In the genomic region with DNA sequence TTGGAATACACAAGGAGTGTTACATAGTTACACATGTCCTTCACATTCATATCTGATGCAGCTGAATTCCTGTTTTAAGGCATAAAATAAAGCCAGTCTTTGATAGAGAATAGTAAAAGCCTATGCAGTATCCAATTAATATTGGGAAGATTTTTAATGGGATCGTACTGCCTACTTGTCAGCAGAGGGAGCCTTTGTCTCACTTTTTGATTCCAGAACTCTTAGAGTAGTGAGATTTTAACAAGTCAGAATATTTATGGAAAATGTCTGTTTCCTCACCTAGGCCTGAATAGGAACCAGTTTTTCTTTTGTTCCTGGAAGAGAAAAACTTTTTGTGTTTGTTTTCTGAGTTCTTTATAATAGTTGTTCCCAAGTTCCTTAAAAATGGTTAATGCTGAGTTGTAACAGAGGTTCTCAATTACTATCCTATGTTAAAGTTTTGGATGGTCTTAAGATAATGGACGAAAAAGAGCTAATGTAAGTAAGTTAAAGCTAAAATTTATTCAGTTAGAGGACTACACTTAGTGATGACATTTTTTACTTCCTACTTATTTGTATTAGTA, we compare ENCODE assay signal across 8 cellular contexts.
A peak's percentile ranks its signal among the peaks of the same experiment; 100 is the strongest.
DNase-seq lines count a peak whose midpoint lies in the region; ATAC-seq and TF ChIP-seq lines count a peak whose summit lies in the region.

No MANE protein-coding gene starts in this region.

- H3K27me3 ChIP-seq in PC-3 (ENCODE audit: low read length) (no peaks in the 10 kb centered on the region), neuronal stem cell (ENCODE audit: control insufficient read depth in 3 of 3, insufficient read depth in 3 of 3, low read depth in 1 of 3, low read length in 3 of 3) (no peaks in the 10 kb centered on the region)

- no peak overlapping the region for H4K8ac ChIP-seq in neuronal stem cell (ENCODE audit: low read depth, low read length)

- H3K4me3 ChIP-seq in Jurkat, Clone E6-1 (ENCODE audit: low read length) = no peak overlapping the region
- no peak overlapping the region for H3K4me3 ChIP-seq in PC-3 (ENCODE audit: low read length)
- no peak overlapping the region for H3K4me3 ChIP-seq in epithelial cell of proximal tubule (ENCODE audit: low read depth, low read length)
- no peak overlapping the region for H3K4me3 ChIP-seq in neuronal stem cell (ENCODE audit: low read length in 2 of 2)

- H3K4me2 ChIP-seq in PC-3 (ENCODE audit: low read length) = no peak overlapping the region
- no peak overlapping the region for H3K4me2 ChIP-seq in neuronal stem cell (ENCODE audit: insufficient read depth, low read length, poor library complexity, severe bottlenecking)

- no peaks in the 10 kb centered on the region for H3K79me1 ChIP-seq in neuronal stem cell (ENCODE audit: low read depth, low read length)

- POLR2A ChIA-PET in PC-3 (lab: Charles Lee; ENCODE audit: unreplicated experiment) = no interaction called here

- no peak overlapping the region for H3K27ac ChIP-seq in PC-3 (ENCODE audit: low read length)
- H3K27ac ChIP-seq in neuronal stem cell (replicated peaks; ENCODE audit: low read length) = no peak overlapping the region

- H3K23ac ChIP-seq in neuronal stem cell (ENCODE audit: low read depth, low read length, poor library complexity) = no peak overlapping the region

- H3K14ac ChIP-seq in neuronal stem cell (ENCODE audit: low read length) = no peak overlapping the region

- H2BK120ac ChIP-seq in neuronal stem cell (ENCODE audit: low read depth, low read length) = no peak overlapping the region

- H4K20me1 ChIP-seq in PC-3 (ENCODE audit: low read length) = no peaks in the 10 kb centered on the region

- peak; percentile 88 for ATAC-seq in PC-3
- ATAC-seq in HG03095 (IDR thresholded peaks at IDR 0.05; ENCODE audit: unreplicated experiment) = no peak

- H2BK12ac ChIP-seq in neuronal stem cell (ENCODE audit: low read length) = no peak overlapping the region

- intact Hi-C loops in PC-3 (cut with micrococcal nuclease) = loop anchor here (1.0 to 10.0 kb wide), 6 partner anchors 59 to 690 kb away; a partner anchor contains a TSS

- peak; percentile 80 for TF ChIP-seq CTCF in PC-3 (conservative IDR thresholded peaks at IDR 0.05; ENCODE audit: low read depth, low read length)
- TF ChIP-seq CTCF in epithelial cell of proximal tubule (conservative IDR thresholded peaks at IDR 0.05; ENCODE audit: low read depth, low read length) = peak; percentile 77

- H3K36me3 ChIP-seq in PC-3 (ENCODE audit: low read depth, low read length) = no peaks in the 10 kb centered on the region
- H3K36me3 ChIP-seq in neuronal stem cell (replicated peaks in 1 of 2; ENCODE audit: control insufficient read depth in 2 of 2, insufficient read depth in 2 of 2, low read length in 2 of 2) = no peaks in the 10 kb centered on the region

- H2AFZ ChIP-seq in PC-3 (ENCODE audit: low read length) (no peak overlapping the region), neuronal stem cell (ENCODE audit: low read length) (no peak overlapping the region)

- CTCF ChIA-PET in PC-3 (lab: Charles Lee) = interaction anchor here (0.5 to 0.6 kb wide), 2 partner anchors 689 to 935 kb away, joined by 3 read pairs; no protein-coding TSS in a partner anchor

- H2BK5ac ChIP-seq in neuronal stem cell (ENCODE audit: low read length) = no peak overlapping the region

- H3K18ac ChIP-seq in neuronal stem cell (ENCODE audit: low read length) = no peak overlapping the region

- peak; percentile 10 for DNase-seq in DMS 273 treated with DMSO at 0.1 percent for 48 hours (lab: John Stamatoyannopoulos, UW)
- DNase-seq in Jurkat, Clone E6-1 (ENCODE audit: low read depth, low spot score) = peak; percentile 17
- peak; percentile 63 for DNase-seq in PC-3
- DNase-seq in epithelial cell of proximal tubule (ENCODE audit: low read depth) = peak; percentile 26
- peak; percentile 29 for DNase-seq in neuronal stem cell (ENCODE audit: low spot score)
- DNase-seq in GOT3 (lab: John Stamatoyannopoulos, UW) = no peak
- DNase-seq in stimulated activated CD4-positive, alpha-beta T cell treated with anti-CD3 and anti-CD28 coated beads, Interleukin-2, amount 100 ng/mL, for 48 hours = no peak

- no peak overlapping the region for H3K4ac ChIP-seq in neuronal stem cell (ENCODE audit: low read length)

- no TSS peak for BruUV-seq in PC-3 (replicated peaks; lab: Mats Ljungman, UMichigan)

- H3K9me2 ChIP-seq in PC-3 (replicated peaks; ENCODE audit: low read length) = no peaks in the 10 kb centered on the region

- no peak overlapping the region for H3K9ac ChIP-seq in PC-3 (ENCODE audit: low read length)
- no peak overlapping the region for H3K9ac ChIP-seq in neuronal stem cell (ENCODE audit: low read depth, low read length, poor library complexity)

- H3K9me3 ChIP-seq in PC-3 (ENCODE audit: low read length) = no peaks in the 10 kb centered on the region
- H3K9me3 ChIP-seq in neuronal stem cell (replicated peaks in 1 of 2; ENCODE audit: control insufficient read depth in 2 of 2, insufficient read depth in 1 of 2, low read depth in 1 of 2, low read length in 2 of 2) = no peaks in the 10 kb centered on the region

- H4K91ac ChIP-seq in neuronal stem cell (ENCODE audit: low read depth, low read length, poor library complexity) = no peak overlapping the region

- H3F3A ChIP-seq in PC-3 (ENCODE audit: low read length, unreplicated experiment) = no peaks in the 10 kb centered on the region

- WGBS in neuronal stem cell (ENCODE audit: extremely low coverage in 2 of 2, insufficient read length in 2 of 2, insufficient replicate concordance in 1 of 2), 2 donors = no CpG with 5 or more reads among the region's 2 CpGs

- H2BK15ac ChIP-seq in neuronal stem cell (ENCODE audit: low read length) = no peak overlapping the region

- no peak overlapping the region for H2AK5ac ChIP-seq in neuronal stem cell (ENCODE audit: low read depth, low read length)

- H3K4me1 ChIP-seq in PC-3 (ENCODE audit: insufficient read depth, low read length) (no peaks in the 10 kb centered on the region), neuronal stem cell (ENCODE audit: control insufficient read depth in 2 of 2, insufficient read depth in 1 of 2, low read depth in 1 of 2, low read length in 2 of 2) (no peaks in the 10 kb centered on the region)

- H3K79me2 ChIP-seq in PC-3 (ENCODE audit: low read length) = no peaks in the 10 kb centered on the region

Comparison
In these comparisons a context has a peak if more than half of its experiments do, and no peak if none do; other contexts are left out.
1. DNase-seq: peak in DMS 273 treated with DMSO at 0.1 percent for 48 hours (single experiment), Jurkat, Clone E6-1 (single experiment), PC-3 (single experiment), epithelial cell of proximal tubule (single experiment) and neuronal stem cell (single experiment); none in GOT3 (single experiment) and stimulated activated CD4-positive, alpha-beta T cell treated with anti-CD3 and anti-CD28 coated beads, Interleukin-2, amount 100 ng/mL, for 48 hours (0 of 2).